Comparison of ENCODE assay signal across 22 cellular contexts in genomic region chr17:20214807-20215206, GRCh38.
"Had no signal": no experiment of that assay in that cellular context is flagged by ENCODE, and none has a peak within 500 bp of the region (broad histone marks: within the 10 kb centered on the region; RNA-seq: fewer than 3 reads in every experiment).

No MANE protein-coding gene starts in this region.

- H3K4me1 Mint-ChIP-seq: activated CD4-positive, alpha-beta T cell treated with anti-CD3 and anti-CD28 coated beads for 36 hours; activated naive CD8-positive, alpha-beta T cell treated with anti-CD3 and anti-CD28 coated beads for 36 hours had no signal

- H3K9me3 Mint-ChIP-seq: activated naive CD8-positive, alpha-beta T cell treated with anti-CD3 and anti-CD28 coated beads for 36 hours; activated T-cell treated with anti-CD3 and anti-CD28 coated beads, Interleukin-2, amount 50 U/mL, for 4 hours; activated T-helper 2 cell treated with anti-CD3 and anti-CD28 coated beads, Interferon-gamma antibody, Interleukin-2, Interleukin-4, amounts not matched to agents 10 μg/mL and 5 μg/mL and 100 μg/mL, durations not matched to agents 14 hours and 24 hours and 36 hours had no signal

- H3K27ac Mint-ChIP-seq: activated B cell treated with CpG ODN at 0.5 μM for 24 hours; activated CD4-positive, alpha-beta T cell treated with anti-CD3 and anti-CD28 coated beads for 36 hours; activated naive CD8-positive, alpha-beta T cell treated with anti-CD3 and anti-CD28 coated beads for 36 hours; activated T-helper 2 cell treated with anti-CD3 and anti-CD28 coated beads, Interferon-gamma antibody, Interleukin-2, Interleukin-4, amounts not matched to agents 10 μg/mL and 5 μg/mL and 100 μg/mL, durations not matched to agents 14 hours and 24 hours and 36 hours; nephron progenitor cell had no signal

- H3K27ac ChIP-seq: breast epithelium, left ventricle myocardium inferior, sigmoid colon, transverse colon, vagina had no signal

- DNase-seq: activated B cell treated with CpG ODN at 0.5 μM for 24 hours; activated CD4-positive, alpha-beta T cell treated with anti-CD3 and anti-CD28 coated beads for 36 hours; activated CD4-positive, alpha-beta T cell treated with anti-CD3 and anti-CD28 coated beads, Interleukin-2, amount 50 U/mL, for 4 hours; activated CD8-positive, alpha-beta memory T cell treated with anti-CD3 and anti-CD28 coated beads, Interleukin-2, amount 50 U/mL, for 48 hours; activated naive CD4-positive, alpha-beta T cell; activated naive CD8-positive, alpha-beta T cell treated with anti-CD3 and anti-CD28 coated beads for 36 hours; activated T-cell treated with anti-CD3 and anti-CD28 coated beads, Interleukin-2, amount 50 U/mL, for 4 hours; amniotic stem cell; effector CD4-positive, alpha-beta T cell; erythroblast; foreskin fibroblast; left ventricle myocardium inferior; nephron progenitor cell; occipital lobe; sigmoid colon; stimulated activated CD4-positive, alpha-beta T cell treated with anti-CD3 and anti-CD28 coated beads, Interleukin-4, amount 100 ng/mL, for 4 hours; stimulated activated naive CD8-positive, alpha-beta T cell treated with anti-CD3 and anti-CD28 coated beads, Interleukin-15, Interleukin-2, amounts not matched to agents 100 U/mL and 50 U/mL, for 24 hours; T-helper 9 cell; transverse colon had no signal

- H3K9me3 ChIP-seq: breast epithelium, sigmoid colon, transverse colon, vagina had no signal

- H3K36me3 Mint-ChIP-seq: activated naive CD8-positive, alpha-beta T cell treated with anti-CD3 and anti-CD28 coated beads for 36 hours had no signal

- ATAC-seq: activated CD4-positive, alpha-beta T cell treated with anti-CD3 and anti-CD28 coated beads for 36 hours; activated T-cell treated with anti-CD3 and anti-CD28 coated beads, Interleukin-2, amount 50 U/mL, for 4 hours; stimulated activated naive CD8-positive, alpha-beta T cell treated with anti-CD3 and anti-CD28 coated beads, Interleukin-15, Interleukin-2, amounts not matched to agents 100 U/mL and 50 U/mL, for 24 hours had no signal

- H3K4me3 ChIP-seq: breast epithelium, left ventricle myocardium inferior, sigmoid colon, transverse colon, vagina had no signal

- H3K27me3 ChIP-seq: breast epithelium, sigmoid colon, transverse colon, vagina had no signal

- H3K27me3 Mint-ChIP-seq: activated B cell treated with CpG ODN at 0.5 μM for 24 hours; activated CD4-positive, alpha-beta T cell treated with anti-CD3 and anti-CD28 coated beads for 36 hours; activated naive CD8-positive, alpha-beta T cell treated with anti-CD3 and anti-CD28 coated beads for 36 hours had no signal

- H3K4me3 Mint-ChIP-seq: activated B cell treated with CpG ODN at 0.5 μM for 24 hours; activated CD4-positive, alpha-beta T cell treated with anti-CD3 and anti-CD28 coated beads for 36 hours; activated naive CD8-positive, alpha-beta T cell treated with anti-CD3 and anti-CD28 coated beads for 36 hours; activated T-cell treated with anti-CD3 and anti-CD28 coated beads, Interleukin-2, amount 50 U/mL, for 4 hours; nephron progenitor cell had no signal

- H3K4me1 ChIP-seq: breast epithelium, left ventricle myocardium inferior, vagina had no signal

- H3K36me3 ChIP-seq: breast epithelium, left ventricle myocardium inferior, sigmoid colon, transverse colon, vagina had no signal
